8 cellular contexts compared by ENCODE assay signal in the genomic region with DNA sequence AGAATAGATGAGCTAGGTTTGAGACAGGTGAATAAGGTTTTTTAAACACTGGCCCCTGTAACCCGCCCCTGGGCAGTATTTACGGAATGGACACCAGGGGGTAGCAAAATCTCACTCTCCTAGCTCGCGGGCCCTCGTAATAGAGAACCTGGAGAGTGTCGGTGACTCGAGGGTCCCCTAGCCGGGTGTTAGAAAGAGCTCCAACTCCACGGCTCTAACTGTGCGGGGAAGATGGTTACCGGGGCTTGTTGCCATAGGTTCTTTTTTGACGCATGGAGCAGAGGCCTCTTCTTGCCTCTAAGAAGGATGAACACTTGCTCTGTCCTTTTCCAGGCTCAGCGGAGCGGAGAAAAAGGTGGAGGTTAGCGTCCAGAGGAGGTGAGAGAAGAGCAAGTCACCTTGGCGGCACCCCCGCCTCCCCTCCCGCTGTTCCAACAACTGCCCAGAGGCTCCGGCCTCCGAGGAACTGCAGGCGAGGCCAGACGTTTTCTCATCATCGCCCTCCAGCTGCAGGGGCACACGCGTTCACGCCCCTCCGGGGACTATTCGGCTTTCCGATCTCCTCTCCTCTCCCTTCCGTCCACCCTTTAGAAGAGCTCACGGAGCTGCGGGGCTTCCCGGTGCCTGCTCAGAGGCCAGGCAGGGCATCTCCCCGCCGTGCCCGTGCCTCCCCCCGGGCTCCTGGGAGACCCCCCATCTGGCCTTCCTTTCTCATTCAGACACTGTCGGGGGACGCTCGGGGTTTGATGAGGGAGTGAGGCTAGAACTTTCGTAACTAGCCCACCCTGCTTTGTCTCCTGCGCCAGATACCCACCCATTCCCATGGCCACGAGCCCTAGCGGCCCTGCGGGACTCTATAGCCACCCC. TPM values are rescaled to one million over a fixed set of nuclear protein-coding genes. Genes with fewer than 3 reads are reported as not detected.
DNase-seq lines count a peak whose midpoint lies in the region; ATAC-seq and TF ChIP-seq lines count a peak whose summit lies in the region.

No MANE protein-coding gene starts in this region.

- H3K36me3 Mint-ChIP-seq in Calu3 (ENCODE audit: insufficient read depth, unreplicated experiment): peaks cover 26% of the 10 kb centered on the region
- no peaks in the 10 kb centered on the region for H3K36me3 Mint-ChIP-seq in activated naive CD8-positive, alpha-beta T cell treated with anti-CD3 and anti-CD28 coated beads, Interleukin-2, amount 50 U/mL, for 24 hours (ENCODE audit: low read depth)

- no peak for TF ChIP-seq EP300 in Ishikawa (IDR thresholded peaks at IDR 0.05; ENCODE audit: borderline replicate concordance)

- TF ChIP-seq CTCF in Calu3 (IDR thresholded peaks at IDR 0.05; ENCODE audit: unreplicated experiment) (peak; percentile 48), neutrophil (IDR thresholded peaks at IDR 0.05) (peak; percentile 76)

- peak overlapping the region; percentile 74 to 81 for H3K4me3 ChIP-seq in neutrophil (ENCODE audit: low read depth in 1 of 2, low read length in 1 of 2)

- peaks cover 95% of the 10 kb centered on the region for H3K27me3 ChIP-seq in neutrophil

- no peak overlapping the region for H3K27ac Mint-ChIP-seq in Calu3 (ENCODE audit: unreplicated experiment)
- no peak overlapping the region for H3K27ac Mint-ChIP-seq in activated naive CD8-positive, alpha-beta T cell treated with anti-CD3 and anti-CD28 coated beads, Interleukin-2, amount 50 U/mL, for 24 hours

- H3K36me3 ChIP-seq in neutrophil: no peaks in the 10 kb centered on the region

- no TSS peak for BruUV-seq in Calu3 (replicated peaks; lab: Mats Ljungman, UMichigan)

- H3K4me3 Mint-ChIP-seq in Calu3 (ENCODE audit: low read depth, unreplicated experiment): peak overlapping the region; percentile 97
- H3K4me3 Mint-ChIP-seq in activated naive CD8-positive, alpha-beta T cell treated with anti-CD3 and anti-CD28 coated beads, Interleukin-2, amount 50 U/mL, for 24 hours: peak overlapping the region; percentile 71

- H3K4me1 Mint-ChIP-seq in Calu3 (ENCODE audit: low read depth, unreplicated experiment): peaks cover 8% of the 10 kb centered on the region
- peaks cover 34% of the 10 kb centered on the region for H3K4me1 Mint-ChIP-seq in activated naive CD8-positive, alpha-beta T cell treated with anti-CD3 and anti-CD28 coated beads, Interleukin-2, amount 50 U/mL, for 24 hours

- H3K9me3 ChIP-seq in neutrophil: no peaks in the 10 kb centered on the region

- TF ChIP-seq RAD21 in Ishikawa (IDR thresholded peaks at IDR 0.05; ENCODE audit: low read depth): peak; percentile 65

- no peaks in the 10 kb centered on the region for H3K9me3 Mint-ChIP-seq in Calu3 (ENCODE audit: low read depth, unreplicated experiment)
- H3K9me3 Mint-ChIP-seq in activated naive CD8-positive, alpha-beta T cell treated with anti-CD3 and anti-CD28 coated beads, Interleukin-2, amount 50 U/mL, for 24 hours: no peaks in the 10 kb centered on the region

- peaks cover 52% of the 10 kb centered on the region for H3K27me3 Mint-ChIP-seq in Calu3 (ENCODE audit: unreplicated experiment)
- peaks cover 67% of the 10 kb centered on the region for H3K27me3 Mint-ChIP-seq in activated naive CD8-positive, alpha-beta T cell treated with anti-CD3 and anti-CD28 coated beads, Interleukin-2, amount 50 U/mL, for 24 hours

- H3K4me1 ChIP-seq in neutrophil (ENCODE audit: control insufficient read depth in 1 of 2, insufficient read depth in 1 of 2, low read depth in 1 of 2, low read length in 1 of 2): peaks cover 38 to 41% of the 10 kb centered on the region in 2 experiments

- CTCF ChIA-PET in Calu3 (lab: Charles Lee): interaction anchor here (0.7 to 1.6 kb wide), 8 partner anchors 13 to 153 kb away, joined by 3 to 40 read pairs (median 4); no protein-coding TSS in a partner anchor

- intact Hi-C loops in Calu3 (cut with micrococcal nuclease; ENCODE audit: unreplicated experiment) (loop anchor here (1.0 to 2.0 kb wide), 2 partner anchors 24 to 39 kb away; no protein-coding TSS in a partner anchor), Right ventricle myocardium superior (cut with DNase I) (no loop called here)

- H3K27ac ChIP-seq in neutrophil: peak overlapping the region; percentile 86

- peak; percentile 60 for DNase-seq in Calu3
- peak; percentile 73 for DNase-seq in OCI-M1 (lab: John Stamatoyannopoulos, UW)
- peak; percentile 53 for DNase-seq in activated naive CD8-positive, alpha-beta T cell treated with anti-CD3 and anti-CD28 coated beads, Interleukin-2, amount 50 U/mL, for 24 hours
- DNase-seq in Right ventricle myocardium superior: peak; percentile 69
- no peak for DNase-seq in NCI-H187 treated with DMSO at 0.1 percent for 48 hours (lab: John Stamatoyannopoulos, UW)

- ATAC-seq in activated naive CD8-positive, alpha-beta T cell treated with anti-CD3 and anti-CD28 coated beads, Interleukin-2, amount 50 U/mL, for 24 hours: peak; percentile 63
- peak; percentile 55 for ATAC-seq in Right ventricle myocardium superior (ENCODE audit: poor library complexity)
- no peak for ATAC-seq in GM18867 (IDR thresholded peaks at IDR 0.05; ENCODE audit: unreplicated experiment)

TF ChIP-seq in Ishikawa, 13 proteins besides CTCF, POLR2A, EP300 and RAD21:
- TF ChIP-seq TAF1 (IDR thresholded peaks at IDR 0.05; ENCODE audit: low read depth) (no peak), NFIC (IDR thresholded peaks at IDR 0.05) (no peak), EGR1 (IDR thresholded peaks at IDR 0.05) (no peak), CEBPB (IDR thresholded peaks at IDR 0.05) (no peak), ZBTB7A (IDR thresholded peaks at IDR 0.05; ENCODE audit: low read depth) (no peak), FOXM1 (IDR thresholded peaks at IDR 0.05; ENCODE audit: borderline replicate concordance, low read depth) (no peak), CREB1 (IDR thresholded peaks at IDR 0.05; ENCODE audit: low read depth) (no peak), YY1 (IDR thresholded peaks at IDR 0.05; ENCODE audit: low read depth) (no peak), TCF12 (IDR thresholded peaks at IDR 0.05; ENCODE audit: low read depth) (no peak)
- TF ChIP-seq, protein P1, sequence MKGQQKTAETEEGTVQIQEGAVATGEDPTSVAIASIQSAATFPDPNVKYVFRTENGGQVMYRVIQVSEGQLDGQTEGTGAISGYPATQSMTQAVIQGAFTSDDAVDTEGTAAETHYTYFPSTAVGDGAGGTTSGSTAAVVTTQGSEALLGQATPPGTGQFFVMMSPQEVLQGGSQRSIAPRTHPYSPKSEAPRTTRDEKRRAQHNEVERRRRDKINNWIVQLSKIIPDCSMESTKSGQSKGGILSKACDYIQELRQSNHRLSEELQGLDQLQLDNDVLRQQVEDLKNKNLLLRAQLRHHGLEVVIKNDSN (IDR thresholded peaks at IDR 0.05): no peak
- TF ChIP-seq, protein P2, sequence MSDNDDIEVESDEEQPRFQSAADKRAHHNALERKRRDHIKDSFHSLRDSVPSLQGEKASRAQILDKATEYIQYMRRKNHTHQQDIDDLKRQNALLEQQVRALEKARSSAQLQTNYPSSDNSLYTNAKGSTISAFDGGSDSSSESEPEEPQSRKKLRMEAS (IDR thresholded peaks at IDR 0.05): no peak

RNA-seq across cellular contexts. Expression of a gene that starts 1.4 kb away (rescaled TPM):
- total RNA-seq in Calu3 (2022) (15.0 and 16.8 TPM in 2 replicates), Right ventricle myocardium superior (21.2 TPM)

RNA-seq across cellular contexts. Expression of a gene that starts 11.1 kb away (rescaled TPM):
- total RNA-seq in Calu3 (2022) (not detected in 2 replicates), Right ventricle myocardium superior (not detected)

RNA-seq across cellular contexts. Expression of a gene that starts 26.6 kb away (rescaled TPM):
- total RNA-seq in Calu3 (2022): not detected in 2 replicates
- not detected for total RNA-seq in Right ventricle myocardium superior

RNA-seq across cellular contexts. Expression of a gene that starts 29.7 kb away (rescaled TPM):
- total RNA-seq in Calu3 (2022): 18.5 and 20.3 TPM in 2 replicates
- 50.0 TPM for total RNA-seq in Right ventricle myocardium superior

RNA-seq across cellular contexts. Expression of a gene that starts 32.1 kb away (rescaled TPM):
- total RNA-seq in Calu3 (2022) (0.24 TPM in 1 of 2 replicates, not detected in the other), Right ventricle myocardium superior (0.43 TPM)
